10 cellular contexts compared by ENCODE assay signal in the genomic region with DNA sequence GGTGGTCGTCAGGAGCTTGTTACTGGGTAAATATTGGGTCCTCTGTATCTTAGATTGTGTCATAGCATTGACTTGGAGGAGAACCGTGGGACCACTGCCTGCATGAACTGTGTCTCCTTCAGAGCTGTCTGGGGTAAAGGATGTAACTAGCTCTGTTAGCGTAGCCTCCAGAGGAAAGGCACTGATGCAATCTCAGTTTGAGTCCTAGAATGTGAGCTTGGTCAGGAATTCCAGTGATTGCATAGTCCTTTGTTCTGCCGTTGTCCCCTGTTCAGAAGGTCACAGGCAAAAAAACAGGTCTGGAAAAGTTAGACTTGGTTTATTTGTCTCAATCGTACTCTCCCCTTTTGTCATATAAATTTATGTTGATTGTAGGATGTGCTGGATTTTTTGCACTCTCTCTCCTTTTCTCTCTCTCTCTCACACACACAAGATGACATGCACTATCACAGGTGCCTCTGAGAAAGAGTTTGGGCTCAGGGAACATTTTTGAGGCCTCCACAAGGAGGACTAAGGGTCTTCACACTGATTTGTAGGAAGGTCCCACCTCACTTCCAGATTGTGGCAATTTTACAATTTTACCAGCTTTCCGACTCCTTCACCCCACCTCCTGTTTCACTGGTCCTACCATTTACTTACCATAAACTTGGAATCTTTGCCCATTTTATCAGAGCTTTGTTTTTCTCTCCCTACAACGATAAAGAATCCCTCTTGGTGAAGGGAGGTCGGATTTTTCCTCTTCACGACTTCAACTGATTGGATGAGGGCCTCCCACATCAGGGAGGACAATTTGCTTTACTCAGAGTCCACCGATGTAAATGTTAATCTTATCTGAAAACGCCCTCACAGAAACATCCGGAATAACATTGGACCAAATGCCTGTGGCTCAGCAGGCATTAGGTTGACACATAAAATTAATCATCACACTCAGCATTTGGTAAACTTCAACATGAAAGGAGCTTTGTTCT. TPM values are rescaled to one million over a fixed set of nuclear protein-coding genes. Genes with fewer than 3 reads are reported as not detected.
DNase-seq lines count a peak whose midpoint lies in the region; ATAC-seq and TF ChIP-seq lines count a peak whose summit lies in the region.
"Had no signal": no experiment of that assay in that cellular context is flagged by ENCODE, and none has a peak within 500 bp of the region (broad histone marks: within the 10 kb centered on the region; RNA-seq: fewer than 3 reads in every experiment).

No MANE protein-coding gene starts in this region.

- H3K4me3 ChIP-seq in PC-3 (ENCODE audit: low read length) (no peak overlapping the region), fibroblast of villous mesenchyme (ENCODE audit: low read depth, low read length) (no peak overlapping the region), mesendoderm (ENCODE audit: low read length) (no peak overlapping the region), ascending aorta (no peak overlapping the region)

- no peak overlapping the region for H2BK120ac ChIP-seq in mesendoderm (ENCODE audit: low read depth, low read length)

- H3K9me3 ChIP-seq in PC-3 (ENCODE audit: low read length) (no peaks in the 10 kb centered on the region), ascending aorta (peaks cover 0 to 3% of the 10 kb centered on the region in 2 donors)

- H3K9ac ChIP-seq in PC-3 (ENCODE audit: low read length) = no peak overlapping the region
- no peak overlapping the region for H3K9ac ChIP-seq in mesendoderm (ENCODE audit: low read length)

- no peak for ATAC-seq in PC-3
- no peak for ATAC-seq in GM21619 (IDR thresholded peaks at IDR 0.05; ENCODE audit: unreplicated experiment)
- no peak for ATAC-seq in GM18858 (IDR thresholded peaks at IDR 0.05; ENCODE audit: unreplicated experiment)

- H4K5ac ChIP-seq in mesendoderm (ENCODE audit: low read length) = no peak overlapping the region

- H3K4ac ChIP-seq in mesendoderm (ENCODE audit: low read depth, low read length) = no peak overlapping the region

- no TSS peak for BruUV-seq in PC-3 (replicated peaks; lab: Mats Ljungman, UMichigan)

- no peak overlapping the region for H2BK5ac ChIP-seq in mesendoderm (ENCODE audit: low read length)

- H3K18ac ChIP-seq in mesendoderm (ENCODE audit: low read length) = no peak overlapping the region

- H3K36me3 ChIP-seq in PC-3 (ENCODE audit: low read depth, low read length) (no peaks in the 10 kb centered on the region), mesendoderm (ENCODE audit: control insufficient read depth, insufficient read depth, low read length) (no peaks in the 10 kb centered on the region), ascending aorta (no peaks in the 10 kb centered on the region)

- H2AFZ ChIP-seq in PC-3 (ENCODE audit: low read length) = no peak overlapping the region

- WGBS in mesendoderm (ENCODE audit: extremely low coverage, insufficient coverage, low lambda C conversion rate) = no CpG with 5 or more reads among the region's 12 CpGs

- H3K9me2 ChIP-seq in PC-3 (replicated peaks; ENCODE audit: low read length) = no peaks in the 10 kb centered on the region

- H3F3A ChIP-seq in PC-3 (ENCODE audit: low read length, unreplicated experiment) = no peaks in the 10 kb centered on the region

- no peak overlapping the region for H2AK5ac ChIP-seq in mesendoderm (ENCODE audit: low read length)

- H3K27me3 ChIP-seq in PC-3 (ENCODE audit: low read length) (0 out of 2 replicates have a peak, but pooled peaks cover 6% of the 10 kb centered on the region), mesendoderm (ENCODE audit: insufficient read depth, low read length, poor library complexity) (peaks cover 6% of the 10 kb centered on the region), ascending aorta (no peaks in the 10 kb centered on the region)

- intact Hi-C loops in PC-3 (cut with micrococcal nuclease) (no loop called here), ascending aorta (cut with DNase I) (no loop called here)

- TF ChIP-seq CTCF in PC-3 (conservative IDR thresholded peaks at IDR 0.05; ENCODE audit: low read depth, low read length) = no peak
- TF ChIP-seq CTCF in fibroblast of villous mesenchyme (IDR thresholded peaks at IDR 0.05; ENCODE audit: insufficient read depth, low read depth, low read length) = no peak
- TF ChIP-seq CTCF in ascending aorta (IDR thresholded peaks at IDR 0.05) = no peak

- no peaks in the 10 kb centered on the region for H4K20me1 ChIP-seq in PC-3 (ENCODE audit: low read length)

- H2BK15ac ChIP-seq in mesendoderm (replicated peaks; ENCODE audit: low read depth) = no peak overlapping the region

- no peak overlapping the region for H4K8ac ChIP-seq in mesendoderm (ENCODE audit: low read depth, low read length)

- POLR2A ChIA-PET in PC-3 (lab: Charles Lee; ENCODE audit: unreplicated experiment) = no interaction called here

- DNase-seq in A172 (ENCODE audit: low spot score) (peak; percentile 53), PC-3 (peak; percentile 4), fibroblast of villous mesenchyme (ENCODE audit: low read depth) (peak; percentile 8), mesendoderm (peak; percentile 89), ascending aorta (ENCODE audit: low spot score in 2 of 2) (no peak), NCI-H510A (lab: John Stamatoyannopoulos, UW) (no peak)
- DNase-seq: activated T-cell treated with anti-CD3 and anti-CD28 coated beads, Interleukin-2, amount 50 U/mL, for 48 hours had no signal

- H3K4me2 ChIP-seq in PC-3 (ENCODE audit: low read length) (no peak overlapping the region), mesendoderm (ENCODE audit: low read length) (no peak overlapping the region)

- CTCF ChIA-PET in PC-3 (lab: Charles Lee) = no interaction called here

- no peaks in the 10 kb centered on the region for H3K79me1 ChIP-seq in mesendoderm (ENCODE audit: low read length)

- no peak overlapping the region for H3K23ac ChIP-seq in mesendoderm (ENCODE audit: low read length)

- H3K4me1 ChIP-seq in PC-3 (ENCODE audit: insufficient read depth, low read length) (no peaks in the 10 kb centered on the region), mesendoderm (ENCODE audit: control insufficient read depth, low read depth, low read length) (no peaks in the 10 kb centered on the region), ascending aorta (no peaks in the 10 kb centered on the region)

- H3K79me2 ChIP-seq in PC-3 (ENCODE audit: low read length) = no peaks in the 10 kb centered on the region
- H3K79me2 ChIP-seq in mesendoderm (ENCODE audit: control insufficient read depth, insufficient read depth, low read length) = no peaks in the 10 kb centered on the region

- H3K27ac ChIP-seq in PC-3 (ENCODE audit: low read length) = no peak overlapping the region
- H3K27ac ChIP-seq in mesendoderm (ENCODE audit: low read depth, low read length) = no peak overlapping the region
- H3K27ac ChIP-seq in ascending aorta = no peak overlapping the region

- H3K56ac ChIP-seq in mesendoderm (ENCODE audit: low read length) = no peak overlapping the region

RNA-seq across cellular contexts. Expression of gene DACT2, which starts 7.0 kb away (rescaled TPM):
- total RNA-seq in A172 (2014; rRNA removed; shearing (Covaris generic)) = not detected in 2 replicates
- total RNA-seq in PC-3 (2014; rRNA removed) (not detected in 2 replicates), fibroblast of villous mesenchyme (not detected in 2 replicates), ascending aorta (not detected)
- 0.35 TPM for polyA plus RNA-seq in mesendoderm (2013, experiment 1 of 2)
- polyA plus RNA-seq in mesendoderm (2013, experiment 2 of 2) = 0.55 TPM
- total RNA-seq: myocyte had no signal

Comparison
In these comparisons a context has a peak if more than half of its experiments do, and no peak if none do; other contexts are left out.
1. DNase-seq: peak in A172 (single experiment), PC-3 (single experiment), fibroblast of villous mesenchyme (single experiment) and mesendoderm (single experiment); none in ascending aorta (0 of 2) and NCI-H510A (single experiment).